ENCODE assay signal across 8 cellular contexts in the genomic region with DNA sequence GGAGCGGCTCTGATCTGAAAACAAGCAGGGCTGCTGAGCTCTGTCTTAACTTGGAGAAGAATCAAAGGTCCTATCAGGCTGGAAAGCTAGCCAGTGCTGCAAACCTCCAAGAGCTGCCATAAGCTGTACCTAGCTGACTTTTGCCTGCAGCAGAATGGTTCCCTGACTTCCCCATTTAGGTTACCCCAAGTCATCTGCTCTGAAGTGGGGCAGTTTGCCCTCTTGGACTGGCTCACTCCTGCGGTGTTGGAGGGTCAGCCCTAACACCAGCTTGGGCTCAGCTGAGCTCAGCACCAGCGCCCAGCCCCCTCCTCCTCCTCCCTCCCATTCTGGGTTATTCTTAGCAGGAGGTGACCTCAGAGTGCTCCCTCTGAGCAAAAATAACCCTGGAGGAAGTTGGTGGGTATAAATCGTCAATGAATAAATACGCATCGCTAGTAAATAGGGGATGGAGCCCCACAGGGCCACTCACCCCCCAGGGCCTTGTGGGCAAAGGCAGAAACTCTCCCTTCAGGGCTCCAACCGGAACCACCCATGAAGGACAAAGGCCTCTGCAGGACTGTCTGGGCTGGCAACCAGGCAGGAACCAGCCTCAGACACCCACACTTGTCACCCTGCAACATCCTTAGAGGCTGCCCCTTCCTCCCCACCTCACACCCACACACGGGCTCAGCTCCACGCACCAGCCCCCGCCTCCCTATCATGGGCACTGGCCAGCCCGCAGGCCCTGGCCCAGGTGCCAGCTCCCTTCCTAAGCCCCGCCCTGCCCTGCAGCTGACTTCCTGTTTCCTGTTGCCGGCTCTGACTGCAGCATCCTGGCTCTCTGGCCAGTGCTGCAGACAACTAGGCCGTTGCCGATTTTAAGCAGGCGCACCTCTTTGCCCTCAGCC. TPM values are rescaled to one million over a fixed set of nuclear protein-coding genes. Genes with fewer than 3 reads are reported as not detected.
DNase-seq lines count a peak whose midpoint lies in the region; ATAC-seq and TF ChIP-seq lines count a peak whose summit lies in the region.

No MANE protein-coding gene starts in this region.

- H3K9me2 ChIP-seq in GM23338 (ENCODE audit: insufficient read depth), result no peaks in the 10 kb centered on the region

- H3K9me3 Mint-ChIP-seq in GM23338, result no peaks in the 10 kb centered on the region
- H3K9me3 Mint-ChIP-seq in activated CD4-positive, alpha-beta T cell treated with anti-CD3 and anti-CD28 coated beads, Interleukin-2, amount 10 ng/mL, durations not matched to agents 24 days and 14 days, result no peaks in the 10 kb centered on the region

- peaks cover 8% of the 10 kb centered on the region for H3K4me1 ChIP-seq in GM23338 (ENCODE audit: insufficient read depth)
- H3K4me1 ChIP-seq in mucosa of rectum (ENCODE audit: control insufficient read depth in 2 of 2, insufficient read depth in 2 of 2, low read length in 2 of 2), result peaks cover 17 to 25% of the 10 kb centered on the region in 2 donors

- no peak overlapping the region for H3K27ac ChIP-seq in GM23338 (ENCODE audit: low read depth)
- peak overlapping the region; percentile 39 to 97 (median 88) for H3K27ac ChIP-seq in dorsolateral prefrontal cortex
- peak overlapping the region; percentile 79 to 89 for H3K27ac ChIP-seq in mucosa of rectum (ENCODE audit: low read depth in 2 of 2, low read length in 2 of 2)

- H3K4me3 Mint-ChIP-seq in GM23338, result no peak overlapping the region; the same call in 2 of the 3 replicates
- peak overlapping the region; percentile 80 for H3K4me3 Mint-ChIP-seq in activated CD4-positive, alpha-beta T cell treated with anti-CD3 and anti-CD28 coated beads, Interleukin-2, amount 10 ng/mL, durations not matched to agents 24 days and 14 days

- no peaks in the 10 kb centered on the region for H3F3A ChIP-seq in GM23338 (replicated peaks; ENCODE audit: low read depth)

- no peaks in the 10 kb centered on the region for H3K36me3 Mint-ChIP-seq in GM23338 (ENCODE audit: low read depth)
- H3K36me3 Mint-ChIP-seq in activated CD4-positive, alpha-beta T cell treated with anti-CD3 and anti-CD28 coated beads, Interleukin-2, amount 10 ng/mL, durations not matched to agents 24 days and 14 days (ENCODE audit: low read depth), result peaks cover 45% of the 10 kb centered on the region

- H3K9ac ChIP-seq in mucosa of rectum (ENCODE audit: low read depth in 1 of 2, low read length in 2 of 2), result peak overlapping the region; percentile 23 to 52

- no peaks in the 10 kb centered on the region for H4K20me1 ChIP-seq in GM23338 (replicated peaks; ENCODE audit: insufficient read depth)

- TF ChIP-seq POLR2A in NB4 (IDR thresholded peaks at IDR 0.05; ENCODE audit: extremely low read depth, insufficient read length), result peak; percentile 61

- no peak overlapping the region for H2AFZ ChIP-seq in GM23338

- H3K4me2 ChIP-seq in GM23338, result no peak overlapping the region

- H3K27me3 Mint-ChIP-seq in GM23338 (ENCODE audit: insufficient read depth, low read depth, poor library complexity), result peaks cover 14% of the 10 kb centered on the region
- H3K27me3 Mint-ChIP-seq in activated CD4-positive, alpha-beta T cell treated with anti-CD3 and anti-CD28 coated beads, Interleukin-2, amount 10 ng/mL, durations not matched to agents 24 days and 14 days, result no peaks in the 10 kb centered on the region

- peaks cover 33% of the 10 kb centered on the region for H3K4me1 Mint-ChIP-seq in GM23338
- H3K4me1 Mint-ChIP-seq in activated CD4-positive, alpha-beta T cell treated with anti-CD3 and anti-CD28 coated beads, Interleukin-2, amount 10 ng/mL, durations not matched to agents 24 days and 14 days, result peaks cover 43% of the 10 kb centered on the region

- DNase-seq in GM23338 (ENCODE audit: low spot score) (no peak), NB4 (ENCODE audit: low read depth) (peak; percentile 93), dorsolateral prefrontal cortex (peak; percentile 66 to 87 (median 82)), DMS114 treated with DMSO at 0.1 percent for 48 hours (lab: John Stamatoyannopoulos, UW; ENCODE audit: unreplicated experiment) (no peak)
- DNase-seq in activated CD4-positive, alpha-beta T cell treated with anti-CD3 and anti-CD28 coated beads, Interleukin-2, amount 10 ng/mL, durations not matched to agents 24 days and 14 days, result peak; percentile 95
- DNase-seq in stimulated activated naive CD4-positive, alpha-beta T cell treated with Interleukin-2 at 50 U/mL for 16 hours (lab: John Stamatoyannopoulos, UW), result peak; percentile 66

- no peak overlapping the region for H3K27ac Mint-ChIP-seq in GM23338
- H3K27ac Mint-ChIP-seq in activated CD4-positive, alpha-beta T cell treated with anti-CD3 and anti-CD28 coated beads, Interleukin-2, amount 10 ng/mL, durations not matched to agents 24 days and 14 days, result peak overlapping the region; percentile 95

- TF ChIP-seq CTCF in GM12875 (IDR thresholded peaks at IDR 0.05; ENCODE audit: borderline replicate concordance, insufficient read depth, low read depth, low read length) (no peak), GM23338 (conservative IDR thresholded peaks at IDR 0.05; ENCODE audit: low read depth in 2 of 2) (no peak), NB4 (IDR thresholded peaks at IDR 0.05; ENCODE audit: low read depth, low read length) (no peak), dorsolateral prefrontal cortex (IDR thresholded peaks at IDR 0.05 in 54 of 56, conservative IDR thresholded peaks at IDR 0.05 in 2 of 56; ENCODE audit: low read depth in 1 of 56, partially characterized antibody in 56 of 56) (no peak)

- H3K4me3 ChIP-seq in GM12875 (ENCODE audit: low read depth, low read length) (peak overlapping the region; percentile 31), GM23338 (no peak overlapping the region), NB4 (ENCODE audit: low read depth, low read length) (peak overlapping the region; percentile 50), dorsolateral prefrontal cortex (peak overlapping the region in 38 of 59 donors; percentile 1 to 45 (median 26)), mucosa of rectum (ENCODE audit: low read length in 2 of 2) (peak overlapping the region in 1 of 2 donors; percentile 41)

- H3K27me3 ChIP-seq in GM23338 (ENCODE audit: insufficient read depth), result no peaks in the 10 kb centered on the region
- no peaks in the 10 kb centered on the region for H3K27me3 ChIP-seq in dorsolateral prefrontal cortex
- no peaks in the 10 kb centered on the region for H3K27me3 ChIP-seq in mucosa of rectum (ENCODE audit: control insufficient read depth in 2 of 2, insufficient read depth in 2 of 2, low read length in 2 of 2)

- H3K79me2 ChIP-seq in GM23338 (replicated peaks; ENCODE audit: insufficient read depth), result no peaks in the 10 kb centered on the region

- no peaks in the 10 kb centered on the region for H3K9me3 ChIP-seq in mucosa of rectum (ENCODE audit: control insufficient read depth in 2 of 2, low read length in 2 of 2)

- peak; percentile 23 for ATAC-seq in GM23338

- H3K36me3 ChIP-seq in GM23338 (ENCODE audit: insufficient read depth) (no peaks in the 10 kb centered on the region), mucosa of rectum (ENCODE audit: control insufficient read depth in 2 of 2, insufficient read depth in 2 of 2, low read length in 2 of 2) (peaks cover under 1 to 11% of the 10 kb centered on the region in 2 donors)

- intact Hi-C loops in activated CD4-positive, alpha-beta T cell treated with anti-CD3 and anti-CD28 coated beads, Interleukin-2, amount 10 ng/mL, durations not matched to agents 24 days and 14 days (cut with micrococcal nuclease), result loop anchor here (1.0 to 2.0 kb wide), 3 partner anchors 9 to 68 kb away; no protein-coding TSS in a partner anchor
- intact Hi-C loops in dorsolateral prefrontal cortex (cut with DNase I), result no loop called here

TF ChIP-seq in GM23338, 12 proteins besides CTCF, POLR2A, EP300 and RAD21 (continues in another document):
- TF ChIP-seq NANOG (IDR thresholded peaks at IDR 0.05; ENCODE audit: borderline replicate concordance), result no peak
- no peak for TF ChIP-seq ZNF114 (CRISPR knock-in tag; IDR thresholded peaks at IDR 0.05)

RNA-seq across cellular contexts. Expression of a gene that starts 46.9 kb away (rescaled TPM):
- 67.2 and 80.4 TPM in 2 replicates for total RNA-seq in GM23338 (2014; rRNA removed; shearing (Covaris generic))
- 42.9 and 47.2 TPM in 2 replicates for polyA plus RNA-seq in GM23338 (2016; fragmentation: Nextera tagmentation; extraction: Ambion mirVana)
- 97.4 and 102 TPM in 2 replicates for total RNA-seq in activated CD4-positive, alpha-beta T cell treated with anti-CD3 and anti-CD28 coated beads, Interleukin-2, amount 10 ng/mL, durations not matched to agents 24 days and 14 days
- total RNA-seq in dorsolateral prefrontal cortex, result 10 to 100 TPM; 37.2 to 80.0 (median 54.1) TPM

Comparison
In these comparisons a context has a peak if more than half of its experiments do, and no peak if none do; other contexts are left out.
1. DNase-seq: peak in NB4 (single experiment), activated CD4-positive, alpha-beta T cell treated with anti-CD3 and anti-CD28 coated beads, Interleukin-2, amount 10 ng/mL, durations not matched to agents 24 days and 14 days (single experiment), dorsolateral prefrontal cortex (10 of 10) and stimulated activated naive CD4-positive, alpha-beta T cell treated with Interleukin-2 at 50 U/mL for 16 hours (single experiment); none in GM23338 (single experiment) and DMS114 treated with DMSO at 0.1 percent for 48 hours (single experiment).